In the genomic region with DNA sequence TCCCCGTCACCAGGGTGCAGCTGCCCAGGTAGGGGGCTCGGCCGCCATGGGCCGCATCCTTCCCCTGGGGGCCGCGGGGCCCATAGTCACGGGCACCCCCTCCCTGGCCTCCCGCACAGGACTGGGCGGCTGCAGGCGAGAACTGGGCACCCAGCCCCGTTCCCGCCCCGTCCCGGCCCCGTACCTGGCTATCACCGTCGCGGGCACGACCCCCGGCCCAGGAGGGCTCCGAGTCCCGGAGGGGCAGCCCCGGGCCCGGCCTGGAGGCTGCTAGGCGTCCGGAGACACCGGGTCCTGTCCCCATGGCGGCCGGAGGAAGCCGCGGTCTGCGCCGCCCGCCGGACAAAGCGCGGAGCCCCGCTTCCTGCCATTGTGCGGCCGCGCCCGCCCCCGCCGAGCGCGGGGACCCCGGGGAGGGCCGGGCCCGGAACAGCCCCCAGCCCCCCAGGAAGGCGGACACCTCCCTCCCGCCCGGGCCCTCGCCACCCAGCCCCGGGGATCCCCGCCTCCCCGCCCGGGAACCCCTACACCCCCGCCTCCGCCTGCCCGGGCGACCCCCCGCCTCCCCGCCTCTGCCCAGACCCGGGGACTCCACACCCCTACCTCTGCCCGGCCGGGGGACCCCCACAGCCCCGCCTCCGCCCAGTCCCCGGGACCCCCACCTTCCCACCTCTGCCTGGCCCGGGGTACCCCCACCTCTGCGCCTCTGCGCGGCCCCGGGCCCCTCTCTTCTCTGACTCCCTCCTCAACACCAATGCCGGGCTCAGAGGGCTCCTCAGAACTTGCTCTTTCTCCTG, we compare ENCODE assay signal across 1 cellular context.
TF ChIP-seq lines count a peak whose summit lies in the region.

No MANE protein-coding gene starts in this region.

TF ChIP-seq in neural cell, 6 proteins besides CTCF, POLR2A, EP300 and RAD21:
- no peak for TF ChIP-seq EZH2 (IDR thresholded peaks at IDR 0.05; ENCODE audit: borderline replicate concordance, insufficient read depth, low read length, poor library complexity, severe bottlenecking)
- TF ChIP-seq MXI1 (conservative IDR thresholded peaks at IDR 0.05; ENCODE audit: poor library complexity, severe bottlenecking), result no peak
- TF ChIP-seq, protein P1, sequence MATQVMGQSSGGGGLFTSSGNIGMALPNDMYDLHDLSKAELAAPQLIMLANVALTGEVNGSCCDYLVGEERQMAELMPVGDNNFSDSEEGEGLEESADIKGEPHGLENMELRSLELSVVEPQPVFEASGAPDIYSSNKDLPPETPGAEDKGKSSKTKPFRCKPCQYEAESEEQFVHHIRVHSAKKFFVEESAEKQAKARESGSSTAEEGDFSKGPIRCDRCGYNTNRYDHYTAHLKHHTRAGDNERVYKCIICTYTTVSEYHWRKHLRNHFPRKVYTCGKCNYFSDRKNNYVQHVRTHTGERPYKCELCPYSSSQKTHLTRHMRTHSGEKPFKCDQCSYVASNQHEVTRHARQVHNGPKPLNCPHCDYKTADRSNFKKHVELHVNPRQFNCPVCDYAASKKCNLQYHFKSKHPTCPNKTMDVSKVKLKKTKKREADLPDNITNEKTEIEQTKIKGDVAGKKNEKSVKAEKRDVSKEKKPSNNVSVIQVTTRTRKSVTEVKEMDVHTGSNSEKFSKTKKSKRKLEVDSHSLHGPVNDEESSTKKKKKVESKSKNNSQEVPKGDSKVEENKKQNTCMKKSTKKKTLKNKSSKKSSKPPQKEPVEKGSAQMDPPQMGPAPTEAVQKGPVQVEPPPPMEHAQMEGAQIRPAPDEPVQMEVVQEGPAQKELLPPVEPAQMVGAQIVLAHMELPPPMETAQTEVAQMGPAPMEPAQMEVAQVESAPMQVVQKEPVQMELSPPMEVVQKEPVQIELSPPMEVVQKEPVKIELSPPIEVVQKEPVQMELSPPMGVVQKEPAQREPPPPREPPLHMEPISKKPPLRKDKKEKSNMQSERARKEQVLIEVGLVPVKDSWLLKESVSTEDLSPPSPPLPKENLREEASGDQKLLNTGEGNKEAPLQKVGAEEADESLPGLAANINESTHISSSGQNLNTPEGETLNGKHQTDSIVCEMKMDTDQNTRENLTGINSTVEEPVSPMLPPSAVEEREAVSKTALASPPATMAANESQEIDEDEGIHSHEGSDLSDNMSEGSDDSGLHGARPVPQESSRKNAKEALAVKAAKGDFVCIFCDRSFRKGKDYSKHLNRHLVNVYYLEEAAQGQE (IDR thresholded peaks at IDR 0.05; ENCODE audit: borderline replicate concordance), result no peak
- TF ChIP-seq POLR2AphosphoS5 (IDR thresholded peaks at IDR 0.05), result no peak
- no peak for TF ChIP-seq TAF1 (IDR thresholded peaks at IDR 0.05; ENCODE audit: low read depth)
- no peak for TF ChIP-seq SMC3 (conservative IDR thresholded peaks at IDR 0.05; ENCODE audit: poor library complexity)
